ENCODE assay signal across 1 cellular context in the genomic region with DNA sequence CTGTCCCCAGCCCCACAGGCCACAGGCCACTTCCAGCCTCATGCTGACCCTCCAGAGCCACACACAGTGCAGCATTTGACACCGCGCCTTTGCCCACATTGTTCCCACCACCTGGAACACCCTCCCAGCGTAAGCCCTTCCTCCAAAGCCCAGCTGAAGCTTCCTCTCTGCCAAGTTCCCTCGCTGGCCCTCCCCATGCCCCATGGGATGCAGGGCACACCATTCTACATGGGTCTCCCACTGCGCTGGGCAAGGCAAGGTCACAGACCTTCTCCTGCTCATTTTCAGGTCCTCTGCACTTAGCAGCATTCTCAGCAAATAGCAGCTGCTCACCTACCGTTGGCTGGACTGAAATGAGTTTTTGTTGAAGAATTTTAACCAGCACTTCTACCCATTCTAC.
TF ChIP-seq lines count a peak whose summit lies in the region.

No MANE protein-coding gene starts in this region.

TF ChIP-seq in IMR-90, 13 proteins besides CTCF, POLR2A, EP300 and RAD21:
- TF ChIP-seq RFX5 (IDR thresholded peaks at IDR 0.05; ENCODE audit: low read depth, low read length) (no peak), RCOR1 (IDR thresholded peaks at IDR 0.05; ENCODE audit: insufficient replicate concordance, low read length) (no peak), MAZ (IDR thresholded peaks at IDR 0.05; ENCODE audit: borderline replicate concordance, low read depth, low read length) (no peak), FOS (IDR thresholded peaks at IDR 0.05; ENCODE audit: low read depth, low read length) (no peak), BHLHE40 (IDR thresholded peaks at IDR 0.05; ENCODE audit: low read depth, low read length) (no peak)
